Comparison of ENCODE assay signal across 1 cellular context in genomic region chr19:6736169-6736916, GRCh38.
TF ChIP-seq lines count a peak whose summit lies in the region.

No MANE protein-coding gene starts in this region.

TF ChIP-seq in GM12878, 131 proteins besides CTCF, POLR2A, EP300 and RAD21 (continues in another document):
- TF ChIP-seq, protein P1, sequence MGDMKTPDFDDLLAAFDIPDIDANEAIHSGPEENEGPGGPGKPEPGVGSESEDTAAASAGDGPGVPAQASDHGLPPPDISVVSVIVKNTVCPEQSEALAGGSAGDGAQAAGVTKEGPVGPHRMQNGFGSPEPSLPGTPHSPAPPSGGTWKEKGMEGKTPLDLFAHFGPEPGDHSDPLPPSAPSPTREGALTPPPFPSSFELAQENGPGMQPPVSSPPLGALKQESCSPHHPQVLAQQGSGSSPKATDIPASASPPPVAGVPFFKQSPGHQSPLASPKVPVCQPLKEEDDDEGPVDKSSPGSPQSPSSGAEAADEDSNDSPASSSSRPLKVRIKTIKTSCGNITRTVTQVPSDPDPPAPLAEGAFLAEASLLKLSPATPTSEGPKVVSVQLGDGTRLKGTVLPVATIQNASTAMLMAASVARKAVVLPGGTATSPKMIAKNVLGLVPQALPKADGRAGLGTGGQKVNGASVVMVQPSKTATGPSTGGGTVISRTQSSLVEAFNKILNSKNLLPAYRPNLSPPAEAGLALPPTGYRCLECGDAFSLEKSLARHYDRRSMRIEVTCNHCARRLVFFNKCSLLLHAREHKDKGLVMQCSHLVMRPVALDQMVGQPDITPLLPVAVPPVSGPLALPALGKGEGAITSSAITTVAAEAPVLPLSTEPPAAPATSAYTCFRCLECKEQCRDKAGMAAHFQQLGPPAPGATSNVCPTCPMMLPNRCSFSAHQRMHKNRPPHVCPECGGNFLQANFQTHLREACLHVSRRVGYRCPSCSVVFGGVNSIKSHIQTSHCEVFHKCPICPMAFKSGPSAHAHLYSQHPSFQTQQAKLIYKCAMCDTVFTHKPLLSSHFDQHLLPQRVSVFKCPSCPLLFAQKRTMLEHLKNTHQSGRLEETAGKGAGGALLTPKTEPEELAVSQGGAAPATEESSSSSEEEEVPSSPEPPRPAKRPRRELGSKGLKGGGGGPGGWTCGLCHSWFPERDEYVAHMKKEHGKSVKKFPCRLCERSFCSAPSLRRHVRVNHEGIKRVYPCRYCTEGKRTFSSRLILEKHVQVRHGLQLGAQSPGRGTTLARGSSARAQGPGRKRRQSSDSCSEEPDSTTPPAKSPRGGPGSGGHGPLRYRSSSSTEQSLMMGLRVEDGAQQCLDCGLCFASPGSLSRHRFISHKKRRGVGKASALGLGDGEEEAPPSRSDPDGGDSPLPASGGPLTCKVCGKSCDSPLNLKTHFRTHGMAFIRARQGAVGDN (IDR thresholded peaks at IDR 0.05), result peak; percentile 66; the same call in 1 of the 2 replicates
- peak; percentile 11 for TF ChIP-seq CUX1 (IDR thresholded peaks at IDR 0.05; ENCODE audit: insufficient replicate concordance, low read depth, low read length)
- TF ChIP-seq E2F4 (IDR thresholded peaks at IDR 0.05; ENCODE audit: low read depth, low read length), result peak; percentile 31; the same call in 1 of the 2 replicates
- peak; percentile 25; the same call in 1 of the 2 replicates for TF ChIP-seq FOXK2 (IDR thresholded peaks at IDR 0.05)
- no peak for TF ChIP-seq POLR2AphosphoS2 (IDR thresholded peaks at IDR 0.05; ENCODE audit: low read depth, low read length)
- peak; percentile 94 for TF ChIP-seq CREM (IDR thresholded peaks at IDR 0.05; ENCODE audit: low read depth)
- peak; percentile 52; the same call in 1 of the 2 replicates for TF ChIP-seq MLLT1 (IDR thresholded peaks at IDR 0.05)
- peak; percentile 58; the same call in 1 of the 2 replicates for TF ChIP-seq IKZF1 (conservative IDR thresholded peaks at IDR 0.05)
- TF ChIP-seq ESRRA (IDR thresholded peaks at IDR 0.05; ENCODE audit: low read length), result no peak
- TF ChIP-seq, protein P2, sequence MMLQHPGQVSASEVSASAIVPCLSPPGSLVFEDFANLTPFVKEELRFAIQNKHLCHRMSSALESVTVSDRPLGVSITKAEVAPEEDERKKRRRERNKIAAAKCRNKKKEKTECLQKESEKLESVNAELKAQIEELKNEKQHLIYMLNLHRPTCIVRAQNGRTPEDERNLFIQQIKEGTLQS (IDR thresholded peaks at IDR 0.05; ENCODE audit: borderline replicate concordance, extremely low read depth, low read depth, low read length), result no peak
- peak; percentile 75 for TF ChIP-seq RAD51 (IDR thresholded peaks at IDR 0.05)
- TF ChIP-seq ZNF207 (IDR thresholded peaks at IDR 0.05; ENCODE audit: borderline replicate concordance), result peak; percentile 40; the same call in 1 of the 2 replicates
- TF ChIP-seq CEBPB (IDR thresholded peaks at IDR 0.05; ENCODE audit: borderline replicate concordance in 1 of 2, low read depth in 2 of 2, low read length in 2 of 2), result no peak
- peak; percentile 10; the same call in 1 of the 2 replicates for TF ChIP-seq PAX5 (IDR thresholded peaks at IDR 0.05; ENCODE audit: borderline replicate concordance, low read depth, low read length)
- TF ChIP-seq, protein P3, sequence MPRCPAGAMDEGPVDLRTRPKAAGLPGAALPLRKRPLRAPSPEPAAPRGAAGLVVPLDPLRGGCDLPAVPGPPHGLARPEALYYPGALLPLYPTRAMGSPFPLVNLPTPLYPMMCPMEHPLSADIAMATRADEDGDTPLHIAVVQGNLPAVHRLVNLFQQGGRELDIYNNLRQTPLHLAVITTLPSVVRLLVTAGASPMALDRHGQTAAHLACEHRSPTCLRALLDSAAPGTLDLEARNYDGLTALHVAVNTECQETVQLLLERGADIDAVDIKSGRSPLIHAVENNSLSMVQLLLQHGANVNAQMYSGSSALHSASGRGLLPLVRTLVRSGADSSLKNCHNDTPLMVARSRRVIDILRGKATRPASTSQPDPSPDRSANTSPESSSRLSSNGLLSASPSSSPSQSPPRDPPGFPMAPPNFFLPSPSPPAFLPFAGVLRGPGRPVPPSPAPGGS (IDR thresholded peaks at IDR 0.05; ENCODE audit: borderline replicate concordance, insufficient read depth, low read depth, low read length, poor library complexity, severe bottlenecking), result no peak
- TF ChIP-seq SPI1 (IDR thresholded peaks at IDR 0.05; ENCODE audit: borderline replicate concordance, insufficient read depth, low read depth, low read length), result no peak
- peak; percentile 81 for TF ChIP-seq ATF7 (IDR thresholded peaks at IDR 0.05; ENCODE audit: low read depth)
- 0 out of 2 replicates have a peak, but pooled peaks have one; percentile 11 for TF ChIP-seq CHD2 (IDR thresholded peaks at IDR 0.05; ENCODE audit: borderline replicate concordance, low read depth, low read length)
- TF ChIP-seq MXI1 (IDR thresholded peaks at IDR 0.05; ENCODE audit: low read depth, low read length), result peak; percentile 68; the same call in 1 of the 2 replicates
- TF ChIP-seq GATAD2B (conservative IDR thresholded peaks at IDR 0.05; ENCODE audit: low read depth), result peak; percentile 31
- peak; percentile 47; the same call in 1 of the 2 replicates for TF ChIP-seq SMAD5 (IDR thresholded peaks at IDR 0.05; ENCODE audit: low read depth)
- peak; percentile 70 for TF ChIP-seq POLR2AphosphoS5 (IDR thresholded peaks at IDR 0.05; ENCODE audit: low read length)
- TF ChIP-seq, protein P4, sequence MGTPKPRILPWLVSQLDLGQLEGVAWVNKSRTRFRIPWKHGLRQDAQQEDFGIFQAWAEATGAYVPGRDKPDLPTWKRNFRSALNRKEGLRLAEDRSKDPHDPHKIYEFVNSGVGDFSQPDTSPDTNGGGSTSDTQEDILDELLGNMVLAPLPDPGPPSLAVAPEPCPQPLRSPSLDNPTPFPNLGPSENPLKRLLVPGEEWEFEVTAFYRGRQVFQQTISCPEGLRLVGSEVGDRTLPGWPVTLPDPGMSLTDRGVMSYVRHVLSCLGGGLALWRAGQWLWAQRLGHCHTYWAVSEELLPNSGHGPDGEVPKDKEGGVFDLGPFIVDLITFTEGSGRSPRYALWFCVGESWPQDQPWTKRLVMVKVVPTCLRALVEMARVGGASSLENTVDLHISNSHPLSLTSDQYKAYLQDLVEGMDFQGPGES (IDR thresholded peaks at IDR 0.05), result no peak
- TF ChIP-seq ETV6 (conservative IDR thresholded peaks at IDR 0.05 in 1 of 2, IDR thresholded peaks at IDR 0.05 in 1 of 2; ENCODE audit: borderline replicate concordance in 1 of 2, low read depth in 1 of 2), result no peak
- TF ChIP-seq, protein P5, sequence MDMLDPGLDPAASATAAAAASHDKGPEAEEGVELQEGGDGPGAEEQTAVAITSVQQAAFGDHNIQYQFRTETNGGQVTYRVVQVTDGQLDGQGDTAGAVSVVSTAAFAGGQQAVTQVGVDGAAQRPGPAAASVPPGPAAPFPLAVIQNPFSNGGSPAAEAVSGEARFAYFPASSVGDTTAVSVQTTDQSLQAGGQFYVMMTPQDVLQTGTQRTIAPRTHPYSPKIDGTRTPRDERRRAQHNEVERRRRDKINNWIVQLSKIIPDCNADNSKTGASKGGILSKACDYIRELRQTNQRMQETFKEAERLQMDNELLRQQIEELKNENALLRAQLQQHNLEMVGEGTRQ (IDR thresholded peaks at IDR 0.05; ENCODE audit: borderline replicate concordance, low read depth, low read length), result peak; percentile 18; the same call in 1 of the 2 replicates
- TF ChIP-seq, protein P6, sequence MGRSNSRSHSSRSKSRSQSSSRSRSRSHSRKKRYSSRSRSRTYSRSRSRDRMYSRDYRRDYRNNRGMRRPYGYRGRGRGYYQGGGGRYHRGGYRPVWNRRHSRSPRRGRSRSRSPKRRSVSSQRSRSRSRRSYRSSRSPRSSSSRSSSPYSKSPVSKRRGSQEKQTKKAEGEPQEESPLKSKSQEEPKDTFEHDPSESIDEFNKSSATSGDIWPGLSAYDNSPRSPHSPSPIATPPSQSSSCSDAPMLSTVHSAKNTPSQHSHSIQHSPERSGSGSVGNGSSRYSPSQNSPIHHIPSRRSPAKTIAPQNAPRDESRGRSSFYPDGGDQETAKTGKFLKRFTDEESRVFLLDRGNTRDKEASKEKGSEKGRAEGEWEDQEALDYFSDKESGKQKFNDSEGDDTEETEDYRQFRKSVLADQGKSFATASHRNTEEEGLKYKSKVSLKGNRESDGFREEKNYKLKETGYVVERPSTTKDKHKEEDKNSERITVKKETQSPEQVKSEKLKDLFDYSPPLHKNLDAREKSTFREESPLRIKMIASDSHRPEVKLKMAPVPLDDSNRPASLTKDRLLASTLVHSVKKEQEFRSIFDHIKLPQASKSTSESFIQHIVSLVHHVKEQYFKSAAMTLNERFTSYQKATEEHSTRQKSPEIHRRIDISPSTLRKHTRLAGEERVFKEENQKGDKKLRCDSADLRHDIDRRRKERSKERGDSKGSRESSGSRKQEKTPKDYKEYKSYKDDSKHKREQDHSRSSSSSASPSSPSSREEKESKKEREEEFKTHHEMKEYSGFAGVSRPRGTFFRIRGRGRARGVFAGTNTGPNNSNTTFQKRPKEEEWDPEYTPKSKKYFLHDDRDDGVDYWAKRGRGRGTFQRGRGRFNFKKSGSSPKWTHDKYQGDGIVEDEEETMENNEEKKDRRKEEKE (IDR thresholded peaks at IDR 0.05), result 0 out of 2 replicates have a peak, but pooled peaks have one; percentile 33
- 0 out of 2 replicates have a peak, but pooled peaks have one; percentile 15 for TF ChIP-seq DPF2 (IDR thresholded peaks at IDR 0.05)
- TF ChIP-seq RUNX3 (IDR thresholded peaks at IDR 0.05; ENCODE audit: low read length), result peak; percentile 34; the same call in 1 of the 2 replicates
- no peak; the same call in 1 of the 2 replicates for TF ChIP-seq ZSCAN29 (IDR thresholded peaks at IDR 0.05)
- TF ChIP-seq LARP7 (IDR thresholded peaks at IDR 0.05), result peak; percentile 42; the same call in 1 of the 2 replicates
- TF ChIP-seq, protein P7, sequence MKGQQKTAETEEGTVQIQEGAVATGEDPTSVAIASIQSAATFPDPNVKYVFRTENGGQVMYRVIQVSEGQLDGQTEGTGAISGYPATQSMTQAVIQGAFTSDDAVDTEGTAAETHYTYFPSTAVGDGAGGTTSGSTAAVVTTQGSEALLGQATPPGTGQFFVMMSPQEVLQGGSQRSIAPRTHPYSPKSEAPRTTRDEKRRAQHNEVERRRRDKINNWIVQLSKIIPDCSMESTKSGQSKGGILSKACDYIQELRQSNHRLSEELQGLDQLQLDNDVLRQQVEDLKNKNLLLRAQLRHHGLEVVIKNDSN (IDR thresholded peaks at IDR 0.05; ENCODE audit: borderline replicate concordance, extremely low read length, insufficient read depth, low read depth, low read length), result peak; percentile 48
- 0 out of 2 replicates have a peak, but pooled peaks have one; percentile 56 for TF ChIP-seq WRNIP1 (IDR thresholded peaks at IDR 0.05; ENCODE audit: borderline replicate concordance, low read depth, low read length)
- TF ChIP-seq POU2F2 (IDR thresholded peaks at IDR 0.05; ENCODE audit: borderline replicate concordance, low read depth, low read length), result peak; percentile 10; the same call in 1 of the 3 replicates
- TF ChIP-seq CREB1 (IDR thresholded peaks at IDR 0.05; ENCODE audit: low read depth), result peak; percentile 96
- peak; percentile 43 for TF ChIP-seq MYC (IDR thresholded peaks at IDR 0.05; ENCODE audit: insufficient read depth, insufficient read length, insufficient replicate concordance, low read length, severe bottlenecking)
- peak; percentile 43; the same call in 1 of the 2 replicates for TF ChIP-seq RB1 (IDR thresholded peaks at IDR 0.05; ENCODE audit: borderline replicate concordance)
- peak; percentile 82 for TF ChIP-seq YY1 (IDR thresholded peaks at IDR 0.05; ENCODE audit: low read depth, low read length)
